8 cellular contexts compared by ENCODE assay signal in genomic region chr1:111219466-111220286, GRCh38. TPM values are rescaled to one million over a fixed set of nuclear protein-coding genes. Genes with fewer than 3 reads are reported as not detected.
DNase-seq lines count a peak whose midpoint lies in the region; ATAC-seq and TF ChIP-seq lines count a peak whose summit lies in the region.

No MANE protein-coding gene starts in this region.

- no peak for TF ChIP-seq CTCF in osteoblast (IDR thresholded peaks at IDR 0.05; ENCODE audit: extremely low read depth, low read depth, low read length)
- no peak for TF ChIP-seq CTCF in esophagus squamous epithelium (IDR thresholded peaks at IDR 0.05)

- no peak overlapping the region for H3K4me3 ChIP-seq in osteoblast (ENCODE audit: insufficient read depth, low read length)
- H3K4me3 ChIP-seq in esophagus squamous epithelium = no peak overlapping the region

- ATAC-seq in left ventricle myocardium superior (peak; percentile 53), HG03432 (IDR thresholded peaks at IDR 0.05; ENCODE audit: unreplicated experiment) (peak; percentile 39)
- ATAC-seq in stimulated activated effector memory CD8-positive, alpha-beta T cell treated with anti-CD3 and anti-CD28 coated beads, Interleukin-12 subunit alpha, Interleukin-12 subunit beta, amount 100 ng/mL, for 72 hours = peak; percentile 54

- H3K36me3 ChIP-seq in osteoblast (ENCODE audit: insufficient read depth, low read length) = no peaks in the 10 kb centered on the region
- no peaks in the 10 kb centered on the region for H3K36me3 ChIP-seq in esophagus squamous epithelium

- H3K4me3 Mint-ChIP-seq in stimulated activated effector memory CD8-positive, alpha-beta T cell treated with anti-CD3 and anti-CD28 coated beads, Interleukin-12 subunit alpha, Interleukin-12 subunit beta, amount 100 ng/mL, for 72 hours = peak overlapping the region; percentile 75

- peaks cover 97% of the 10 kb centered on the region for H3K4me1 Mint-ChIP-seq in stimulated activated effector memory CD8-positive, alpha-beta T cell treated with anti-CD3 and anti-CD28 coated beads, Interleukin-12 subunit alpha, Interleukin-12 subunit beta, amount 100 ng/mL, for 72 hours

- H3K4me1 ChIP-seq in osteoblast (ENCODE audit: insufficient read depth, low read length) (peaks cover 8% of the 10 kb centered on the region), esophagus squamous epithelium (peaks cover 13 to 62% (median 23%) of the 10 kb centered on the region in 3 donors)

- H3K27ac ChIP-seq in osteoblast (ENCODE audit: low read depth, low read length) (no peak overlapping the region), esophagus squamous epithelium (no peak overlapping the region)

- H3K27ac Mint-ChIP-seq in stimulated activated effector memory CD8-positive, alpha-beta T cell treated with anti-CD3 and anti-CD28 coated beads, Interleukin-12 subunit alpha, Interleukin-12 subunit beta, amount 100 ng/mL, for 72 hours = peak overlapping the region; percentile 94

- H3K27me3 ChIP-seq in osteoblast (ENCODE audit: insufficient read depth, low read length) = no peaks in the 10 kb centered on the region
- no peaks in the 10 kb centered on the region for H3K27me3 ChIP-seq in esophagus squamous epithelium

- H3K4me2 ChIP-seq in osteoblast (ENCODE audit: insufficient read depth, low read length) = no peak overlapping the region

- no peaks in the 10 kb centered on the region for H3K79me2 ChIP-seq in osteoblast (ENCODE audit: insufficient read depth, low read length)

- no peak overlapping the region for H2AFZ ChIP-seq in osteoblast (ENCODE audit: low read length)

- 47 to 58% methylated on average over 5 of the region's 5 CpGs for WGBS in esophagus squamous epithelium, 2 donors

- intact Hi-C loops in left ventricle myocardium superior (cut with micrococcal nuclease) = loop anchor here (5.0 to 10.0 kb wide), 2 partner anchors 115 to 183 kb away; no protein-coding TSS in a partner anchor
- intact Hi-C loops in cardiac septum (cut with DNase I) = loop anchor here (10.0 kb wide), 2 partner anchors 435 to 545 kb away; no protein-coding TSS in a partner anchor
- intact Hi-C loops in esophagus squamous epithelium (cut with DNase I) = loop anchor here (10.0 kb wide), 1 partner anchor 115 kb away; no protein-coding TSS in a partner anchor

- H4K20me1 ChIP-seq in osteoblast (ENCODE audit: insufficient read depth, low read length) = no peaks in the 10 kb centered on the region

- H3K9me3 ChIP-seq in osteoblast (ENCODE audit: low read depth, low read length) = no peaks in the 10 kb centered on the region
- no peaks in the 10 kb centered on the region for H3K9me3 ChIP-seq in esophagus squamous epithelium

- peaks cover 24% of the 10 kb centered on the region for H3K36me3 Mint-ChIP-seq in stimulated activated effector memory CD8-positive, alpha-beta T cell treated with anti-CD3 and anti-CD28 coated beads, Interleukin-12 subunit alpha, Interleukin-12 subunit beta, amount 100 ng/mL, for 72 hours

- DNase-seq in left ventricle myocardium superior = no peak
- no peak for DNase-seq in cardiac septum (ENCODE audit: low spot score)
- DNase-seq in activated T-cell treated with anti-CD3 and anti-CD28 coated beads, Interleukin-2, amount 50 U/mL, for 48 hours = peak; percentile 64 to 68
- peak in 1 of 2 donors; percentile 62 for DNase-seq in stimulated activated effector memory CD8-positive, alpha-beta T cell treated with anti-CD3 and anti-CD28 coated beads, Interleukin-12 subunit alpha, Interleukin-12 subunit beta, amount 100 ng/mL, for 72 hours (ENCODE audit: low spot score in 2 of 2)
- no peak for DNase-seq in NCI-H1092 (lab: John Stamatoyannopoulos, UW)
- DNase-seq in osteoblast (ENCODE audit: insufficient read length, low spot score, missing footprints) = no peak
- DNase-seq in esophagus squamous epithelium (lab: John Stamatoyannopoulos, UW) = no peak

- no peaks in the 10 kb centered on the region for H3K9me3 Mint-ChIP-seq in stimulated activated effector memory CD8-positive, alpha-beta T cell treated with anti-CD3 and anti-CD28 coated beads, Interleukin-12 subunit alpha, Interleukin-12 subunit beta, amount 100 ng/mL, for 72 hours

- TF ChIP-seq POLR2A in esophagus squamous epithelium (IDR thresholded peaks at IDR 0.05) = no peak

RNA-seq across cellular contexts. Expression of gene CHI3L2, which starts 7.8 kb away (rescaled TPM):
- total RNA-seq in left ventricle myocardium superior = 4.7 TPM
- total RNA-seq in cardiac septum = 0.57 TPM
- total RNA-seq in osteoblast = 2.4 and 2.9 TPM in 2 replicates
- 10 to 100 TPM in 1 of 4 donors, 1 to 10 TPM in 2, under 1 TPM in 1; 0.57 to 42.4 (median 1.8) TPM for total RNA-seq in esophagus squamous epithelium

RNA-seq across cellular contexts. Expression of gene DENND2D, which starts 19.2 kb away (rescaled TPM):
- total RNA-seq in left ventricle myocardium superior (1.3 TPM), cardiac septum (1.6 TPM), osteoblast (4.7 and 5.0 TPM in 2 replicates), esophagus squamous epithelium (10 to 100 TPM; 55.3 to 73.3 (median 66.5) TPM)

Comparison
In these comparisons a context has a peak if more than half of its experiments do, and no peak if none do; other contexts are left out.
1. DNase-seq: peak in activated T-cell treated with anti-CD3 and anti-CD28 coated beads, Interleukin-2, amount 50 U/mL, for 48 hours (2 of 2); none in left ventricle myocardium superior (single experiment), cardiac septum (single experiment), NCI-H1092 (single experiment), osteoblast (single experiment) and esophagus squamous epithelium (single experiment).
2. Peak in every context shown above with its lines, with median percentiles within 50 percentile points of each other: ATAC-seq.